In genomic region chr2:36963106-36963505, GRCh38 we compare ENCODE assay signal across 18 cellular contexts. TPM values are rescaled to one million over a fixed set of nuclear protein-coding genes. Genes with fewer than 3 reads are reported as not detected.
A peak's percentile ranks its signal among the peaks of the same experiment; 100 is the strongest.
DNase-seq lines count a peak whose midpoint lies in the region; ATAC-seq, FAIRE-seq and TF ChIP-seq lines count a peak whose summit lies in the region.
"Had no signal": no experiment of that assay in that cellular context is flagged by ENCODE, and none has a peak within 500 bp of the region (broad histone marks: within the 10 kb centered on the region; RNA-seq: fewer than 3 reads in every experiment).

No MANE protein-coding gene starts in this region.

- H3K9me3 Mint-ChIP-seq in CD4-positive, alpha-beta T cell, result no peaks in the 10 kb centered on the region
- no peaks in the 10 kb centered on the region for H3K9me3 Mint-ChIP-seq in brain
- H3K9me3 Mint-ChIP-seq: activated naive CD4-positive, alpha-beta T cell treated with anti-CD3 and anti-CD28 coated beads, Interleukin-2, amount 50 U/mL, for 24 hours had no signal

- H3K27me3 ChIP-seq in CD4-positive, alpha-beta T cell (ENCODE audit: control insufficient read depth, insufficient read depth, low read length), result no peaks in the 10 kb centered on the region
- H3K27me3 ChIP-seq in HUES6 (ENCODE audit: control insufficient read depth, insufficient read depth, low read length) (no peaks in the 10 kb centered on the region), iPS-20b (ENCODE audit: insufficient read depth, low read length) (peaks cover 9% of the 10 kb centered on the region; the same call in 1 of the 2 replicates), small intestine (ENCODE audit: control insufficient read depth in 2 of 2, insufficient read depth in 2 of 2, low read length in 2 of 2) (no peaks in the 10 kb centered on the region)
- H3K27me3 ChIP-seq: heart right ventricle, vagina had no signal

- no peak for FAIRE-seq in small intestine (lab: Jason Lieb, UNC)
- FAIRE-seq: GM19239 had no signal

- 83 to 87% (median 84%) methylated on average over 4 of the region's 4 CpGs for WGBS in small intestine, 3 donors

- H3K4me1 ChIP-seq in HUES6 (ENCODE audit: control insufficient read depth, insufficient read depth, low read length) (peaks cover 51% of the 10 kb centered on the region), iPS-20b (ENCODE audit: insufficient read depth, low read length) (peaks cover 37% of the 10 kb centered on the region), small intestine (ENCODE audit: control insufficient read depth in 2 of 2, insufficient read depth in 1 of 2, low read depth in 1 of 2, low read length in 1 of 2) (peaks cover 0 to 7% of the 10 kb centered on the region in 2 donors)

- H3K4me3 ChIP-seq in HUES6 (ENCODE audit: low read depth, low read length) (0 out of 2 replicates have a peak overlapping the region, but pooled peaks have one; percentile 6), iPS-20b (ENCODE audit: low read length) (peak overlapping the region; percentile 41), small intestine (ENCODE audit: low read depth in 1 of 2, low read length in 2 of 2) (no peak overlapping the region), coronary artery (no peak overlapping the region)
- H3K4me3 ChIP-seq: vagina had no signal

- POLR2A ChIA-PET in CD4-positive, alpha-beta T cell (lab: Charles Lee), result no interaction called here

- H3K36me3 ChIP-seq in HUES6 (ENCODE audit: control insufficient read depth, insufficient read depth, low read length) (no peaks in the 10 kb centered on the region), iPS-20b (ENCODE audit: insufficient read depth, low read depth, low read length) (no peaks in the 10 kb centered on the region), small intestine (ENCODE audit: control insufficient read depth in 2 of 2, insufficient read depth in 2 of 2, low read length in 2 of 2) (peaks cover 2% of the 10 kb centered on the region in 2 donors)
- H3K36me3 ChIP-seq: vagina had no signal

- no peak for DNase-seq in CD4-positive, alpha-beta T cell
- DNase-seq in small intestine (no peak), coronary artery (ENCODE audit: low spot score) (no peak)
- DNase-seq: activated CD4-positive, alpha-beta T cell treated with anti-CD3 and anti-CD28 coated beads, Interleukin-2, amount 50 U/mL, for 4 hours; heart right ventricle; left cardiac atrium; NCI-H2081 treated with DMSO at 0.1 percent for 48 hours; NCI-H774; nucleus accumbens had no signal

- no peaks in the 10 kb centered on the region for H3K9me3 ChIP-seq in CD4-positive, alpha-beta T cell (ENCODE audit: control insufficient read depth, low read length)
- H3K9me3 ChIP-seq in HUES6 (ENCODE audit: control insufficient read depth, insufficient read depth, low read depth, low read length), result no peaks in the 10 kb centered on the region
- H3K9me3 ChIP-seq in iPS-20b (ENCODE audit: insufficient read depth, low read depth, low read length), result no peaks in the 10 kb centered on the region
- H3K9me3 ChIP-seq in small intestine (ENCODE audit: control insufficient read depth, low read depth), result no peaks in the 10 kb centered on the region
- H3K9me3 ChIP-seq: heart right ventricle, vagina had no signal

- ATAC-seq in CD4-positive, alpha-beta T cell (ENCODE audit: poor library complexity), result no peak
- no peak for ATAC-seq in GM18502 (IDR thresholded peaks at IDR 0.05; ENCODE audit: poor library complexity, unreplicated experiment)
- no peak for ATAC-seq in HG02763 (IDR thresholded peaks at IDR 0.05; ENCODE audit: unreplicated experiment)
- ATAC-seq: heart right ventricle, left cardiac atrium, sciatic nerve had no signal

- intact Hi-C loops in CD4-positive, alpha-beta T cell (cut with DNase I, micrococcal nuclease), result loop anchor here (10.0 kb wide), 3 partner anchors 122 to 1812 kb away; partner anchors contain the start of genes ATL2 (in 1 of the 2), GEMIN6 (in 1 of the 2), GPATCH11 (in 1 of the 2) and HEATR5B (in 1 of the 2)

- H3K27ac Mint-ChIP-seq in CD4-positive, alpha-beta T cell, result no peak overlapping the region
- H3K27ac Mint-ChIP-seq in brain, result peak overlapping the region in 2 of 5 experiments; percentile 22 to 42
- H3K27ac Mint-ChIP-seq: activated naive CD4-positive, alpha-beta T cell treated with anti-CD3 and anti-CD28 coated beads, Interleukin-2, amount 50 U/mL, for 24 hours had no signal

- peak overlapping the region; percentile 75 for H3K4me3 Mint-ChIP-seq in CD4-positive, alpha-beta T cell
- H3K4me3 Mint-ChIP-seq in brain, result peak overlapping the region in 3 of 5 experiments; percentile 23 to 84 (median 56)

- H3K4me1 Mint-ChIP-seq in CD4-positive, alpha-beta T cell (ENCODE audit: low read depth), result peaks cover 87% of the 10 kb centered on the region
- peaks cover 64% of the 10 kb centered on the region for H3K4me1 Mint-ChIP-seq in brain

- CTCF ChIA-PET in CD4-positive, alpha-beta T cell (lab: Charles Lee), result no interaction called here

- H3K27ac ChIP-seq in CD4-positive, alpha-beta T cell (ENCODE audit: low read depth, low read length), result no peak overlapping the region
- H3K27ac ChIP-seq in HUES6 (ENCODE audit: low read depth, low read length) (peak overlapping the region; percentile 42), iPS-20b (ENCODE audit: low read length) (no peak overlapping the region), small intestine (ENCODE audit: low read depth in 1 of 2, low read length in 1 of 2) (no peak overlapping the region), coronary artery (no peak overlapping the region)
- H3K27ac ChIP-seq: vagina had no signal

- no peaks in the 10 kb centered on the region for H3K27me3 Mint-ChIP-seq in CD4-positive, alpha-beta T cell
- peaks cover 9% of the 10 kb centered on the region for H3K27me3 Mint-ChIP-seq in brain
- H3K27me3 Mint-ChIP-seq: activated naive CD4-positive, alpha-beta T cell treated with anti-CD3 and anti-CD28 coated beads, Interleukin-2, amount 50 U/mL, for 24 hours had no signal

- TF ChIP-seq CTCF in CD4-positive, alpha-beta T cell (IDR thresholded peaks at IDR 0.05), result no peak
- TF ChIP-seq CTCF in brain (conservative IDR thresholded peaks at IDR 0.05) (no peak), coronary artery (IDR thresholded peaks at IDR 0.05) (no peak)

- peaks cover 25% of the 10 kb centered on the region for H3K36me3 Mint-ChIP-seq in CD4-positive, alpha-beta T cell (ENCODE audit: low read depth)
- H3K36me3 Mint-ChIP-seq in brain, result peaks cover 12% of the 10 kb centered on the region

- H3K9ac ChIP-seq in HUES6 (ENCODE audit: low read length), result no peak overlapping the region
- 0 out of 2 replicates have a peak overlapping the region, but pooled peaks have one; percentile 0 for H3K9ac ChIP-seq in iPS-20b (ENCODE audit: low read depth, low read length)

RNA-seq across cellular contexts. Expression of gene STRN, which starts 3.2 kb away (rescaled TPM):
- 10 to 100 TPM; 20.4 to 20.8 TPM for total RNA-seq in CD4-positive, alpha-beta T cell
- polyA plus RNA-seq in brain (ENCODE audit: insufficient read depth, low read depth, low replicate concordance) (7.7 TPM), small intestine (1 to 10 TPM; 4.9 to 6.7 (median 6.7) TPM)

Comparison
In these comparisons a context has a peak if more than half of its experiments do, and no peak if none do; other contexts are left out.
1. H3K4me3 ChIP-seq: peak in HUES6 (single experiment) and iPS-20b (single experiment); none in small intestine (0 of 2) and coronary artery (single experiment).